21 cellular contexts compared by ENCODE assay signal in genomic region chr16:17768257-17768656, GRCh38.
DNase-seq lines count a peak whose midpoint lies in the region; ATAC-seq and TF ChIP-seq lines count a peak whose summit lies in the region.
"Had no signal": no experiment of that assay in that cellular context is flagged by ENCODE, and none has a peak within 500 bp of the region (broad histone marks: within the 10 kb centered on the region; RNA-seq: fewer than 3 reads in every experiment).

No MANE protein-coding gene starts in this region.

- CTCF ChIA-PET in CD8-positive, alpha-beta T cell (lab: Charles Lee), result no interaction called here

- DNase-seq in GM23248, result peak; percentile 69
- peak; percentile 70 for DNase-seq in amniotic epithelial cell (ENCODE audit: low read depth)
- DNase-seq in fibroblast of pulmonary artery (ENCODE audit: low read depth), result peak; percentile 14
- DNase-seq in sciatic nerve (ENCODE audit: low spot score), result no peak
- DNase-seq in posterior cingulate gyrus, result no peak
- DNase-seq in CD8-positive, alpha-beta T cell, result no peak
- no peak for DNase-seq in T-helper 9 cell
- no peak for DNase-seq in HK-2 (ENCODE audit: unreplicated experiment)
- DNase-seq: activated CD4-positive, CD25-positive, alpha-beta regulatory T cell treated with anti-CD3 and anti-CD28 coated beads, Interleukin-2, amount 50 U/mL, for 72 hours; activated gamma-delta T cell treated with Interleukin-2 at 50 U/mL for 16 hours; DMS79; gastrocnemius medialis; H9; NCI-H2107; NCI-H748 treated with DMSO at 0.1 percent for 48 hours; right lobe of liver; stimulated activated CD4-positive, alpha-beta T cell treated with anti-CD3 and anti-CD28 coated beads, Interleukin-4, amount 100 ng/mL, for 24 hours had no signal

- no peak overlapping the region for H3K27ac Mint-ChIP-seq in CD8-positive, alpha-beta T cell
- H3K27ac Mint-ChIP-seq: memory B cell, neural progenitor cell had no signal

- no peak overlapping the region for H2AFZ ChIP-seq in GM23248
- H2AFZ ChIP-seq: neural progenitor cell had no signal

- no peaks in the 10 kb centered on the region for H3K9me3 ChIP-seq in GM23248 (ENCODE audit: low read depth)
- H3K9me3 ChIP-seq in CD8-positive, alpha-beta T cell (ENCODE audit: low read length), result no peaks in the 10 kb centered on the region
- H3K9me3 ChIP-seq: ascending aorta, gastrocnemius medialis, right lobe of liver, thoracic aorta had no signal

- H3K36me3 Mint-ChIP-seq in CD8-positive, alpha-beta T cell, result no peaks in the 10 kb centered on the region
- H3K36me3 Mint-ChIP-seq: memory B cell, neural progenitor cell had no signal

- no peaks in the 10 kb centered on the region for H3K9me2 ChIP-seq in GM23248 (ENCODE audit: insufficient read depth)

- intact Hi-C loops in sciatic nerve (cut with DNase I), result no loop called here
- intact Hi-C loops in posterior cingulate gyrus (cut with DNase I), result loop anchor here (10.0 kb wide), 1 partner anchor 77 kb away; no protein-coding TSS in a partner anchor
- intact Hi-C loops in CD8-positive, alpha-beta T cell (cut with DNase I, micrococcal nuclease), result no loop called here

- POLR2A ChIA-PET in CD8-positive, alpha-beta T cell (lab: Charles Lee), result no interaction called here

- TF ChIP-seq CTCF in fibroblast of pulmonary artery (IDR thresholded peaks at IDR 0.05; ENCODE audit: low read length, missing control alignments), result no peak
- no peak for TF ChIP-seq CTCF in CD8-positive, alpha-beta T cell (IDR thresholded peaks at IDR 0.05)

- 0% methylated on average over 1 of the region's 1 CpG for WGBS in GM23248 (ENCODE audit: low coverage in 1 of 2, low lambda C conversion rate in 2 of 2, missing lambda C conversion rate in 2 of 2), 2 experiments

- H3K9me3 Mint-ChIP-seq in CD8-positive, alpha-beta T cell, result peaks cover 4% of the 10 kb centered on the region

- H3K79me2 ChIP-seq in GM23248 (ENCODE audit: insufficient read depth), result no peaks in the 10 kb centered on the region

- H3K4me3 Mint-ChIP-seq in CD8-positive, alpha-beta T cell, result no peak overlapping the region
- H3K4me3 Mint-ChIP-seq: H9, memory B cell, neural progenitor cell had no signal

- H3K9ac ChIP-seq in GM23248, result no peak overlapping the region
- H3K9ac ChIP-seq: neural progenitor cell had no signal

- in situ Hi-C loops in GM23248 (cut with MboI), result no loop called here

- H3K36me3 ChIP-seq in GM23248 (ENCODE audit: low read depth), result no peaks in the 10 kb centered on the region
- no peaks in the 10 kb centered on the region for H3K36me3 ChIP-seq in CD8-positive, alpha-beta T cell (ENCODE audit: insufficient read depth, low read length)
- H3K36me3 ChIP-seq: ascending aorta, gastrocnemius medialis, neural progenitor cell, right lobe of liver, thoracic aorta had no signal

- H3K4me2 ChIP-seq in GM23248 (ENCODE audit: unreplicated experiment), result no peak overlapping the region
- H3K4me2 ChIP-seq: neural progenitor cell had no signal

- peak; percentile 90 for ATAC-seq in sciatic nerve
- ATAC-seq in CD8-positive, alpha-beta T cell, result no peak

- H3K27me3 Mint-ChIP-seq in CD8-positive, alpha-beta T cell (ENCODE audit: low read depth), result peaks cover 6% of the 10 kb centered on the region

- H3K4me1 ChIP-seq in GM23248 (ENCODE audit: insufficient read depth), result peaks cover 10% of the 10 kb centered on the region
- H3K4me1 ChIP-seq in CD8-positive, alpha-beta T cell (ENCODE audit: insufficient read depth, low read length), result no peaks in the 10 kb centered on the region
- H3K4me1 ChIP-seq: ascending aorta, gastrocnemius medialis, neural progenitor cell, right lobe of liver had no signal

- H3K4me1 Mint-ChIP-seq in CD8-positive, alpha-beta T cell (ENCODE audit: low read depth), result no peaks in the 10 kb centered on the region
- H3K4me1 Mint-ChIP-seq: memory B cell, neural progenitor cell had no signal

- H3K27me3 ChIP-seq in GM23248 (replicated peaks; ENCODE audit: insufficient read depth), result 0 out of 2 replicates have a peak, but pooled peaks cover 4% of the 10 kb centered on the region
- no peaks in the 10 kb centered on the region for H3K27me3 ChIP-seq in CD8-positive, alpha-beta T cell (ENCODE audit: insufficient read depth, low read length)
- H3K27me3 ChIP-seq: ascending aorta, gastrocnemius medialis, neural progenitor cell, right lobe of liver had no signal

- H3K27ac ChIP-seq in GM23248, result no peak overlapping the region
- no peak overlapping the region for H3K27ac ChIP-seq in CD8-positive, alpha-beta T cell (ENCODE audit: low read depth, low read length)
- H3K27ac ChIP-seq: ascending aorta, gastrocnemius medialis, neural progenitor cell, right lobe of liver, thoracic aorta had no signal

- no peaks in the 10 kb centered on the region for H4K20me1 ChIP-seq in GM23248 (ENCODE audit: insufficient read depth)

- H3K4me3 ChIP-seq in GM23248, result no peak overlapping the region
- no peak overlapping the region for H3K4me3 ChIP-seq in fibroblast of pulmonary artery (replicated peaks; ENCODE audit: low read depth, low read length)
- H3K4me3 ChIP-seq in CD8-positive, alpha-beta T cell (ENCODE audit: low read depth, low read length), result no peak overlapping the region
- H3K4me3 ChIP-seq: ascending aorta, gastrocnemius medialis, neural progenitor cell, right lobe of liver, thoracic aorta had no signal

- H3F3A ChIP-seq in GM23248 (ENCODE audit: insufficient read depth), result no peaks in the 10 kb centered on the region

Comparison
In these comparisons a context has a peak if more than half of its experiments do, and no peak if none do; other contexts are left out.
1. DNase-seq: peak in GM23248 (single experiment), amniotic epithelial cell (single experiment) and fibroblast of pulmonary artery (single experiment); none in sciatic nerve (single experiment), posterior cingulate gyrus (0 of 10), CD8-positive, alpha-beta T cell (0 of 7), T-helper 9 cell (single experiment) and HK-2 (single experiment).